ENCODE assay signal across 8 cellular contexts in the genomic region with DNA sequence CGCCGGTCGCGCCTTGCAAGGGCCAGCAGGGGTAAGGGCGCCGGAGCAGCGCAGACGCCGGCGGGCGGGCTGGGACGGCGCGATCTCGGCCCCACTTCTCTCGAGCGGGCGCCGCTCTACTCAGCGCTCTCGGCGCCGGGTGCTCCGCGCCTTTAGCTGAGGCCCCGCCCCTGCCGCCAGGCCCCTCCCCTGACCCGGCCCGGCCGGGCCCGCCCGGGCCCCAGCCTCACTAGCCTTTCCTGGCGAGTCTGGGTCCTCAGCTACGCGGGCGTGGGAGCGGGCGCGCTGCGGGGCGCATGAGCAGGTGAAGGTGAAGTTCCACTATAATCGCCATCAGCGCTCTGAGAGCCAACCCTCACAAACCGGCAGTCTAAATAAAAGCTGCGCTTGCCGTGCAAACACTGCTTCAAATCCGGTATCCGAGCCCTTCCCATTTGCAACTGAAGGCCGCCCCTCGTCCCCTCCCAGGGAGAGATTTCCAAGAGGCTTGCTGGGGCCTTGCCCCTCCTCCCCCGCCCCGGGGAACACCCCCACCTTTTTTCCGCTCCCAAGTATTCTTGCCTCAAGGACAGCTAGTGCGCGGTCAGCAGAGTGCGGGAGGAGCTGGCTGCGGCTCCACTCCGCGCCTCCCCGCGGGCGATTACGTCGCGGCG. TPM values are rescaled to one million over a fixed set of nuclear protein-coding genes. Genes with fewer than 3 reads are reported as not detected.
DNase-seq lines count a peak whose midpoint lies in the region; ATAC-seq and TF ChIP-seq lines count a peak whose summit lies in the region.

Gene RPP25, minus strand, starts transcription at position 125 of the 653 bp plus-strand sequence. CDS start 189 bp downstream, outside the sequence.

- peaks cover 45% of the 10 kb centered on the region for H3K27me3 ChIP-seq in mononuclear cell (ENCODE audit: insufficient read depth, low read length)

- peak; percentile 88 for DNase-seq in ACHN
- peak; percentile 34 for DNase-seq in NCI-H748 treated with DMSO at 0.1 percent for 48 hours (lab: John Stamatoyannopoulos, UW)
- DNase-seq in activated T-cell treated with anti-CD3 and anti-CD28 coated beads for 4 hours, result peak; percentile 69
- no peak for DNase-seq in epithelial cell of proximal tubule (ENCODE audit: low read depth)
- peak; percentile 39 to 57 for DNase-seq in stimulated activated CD8-positive, alpha-beta memory T cell treated with anti-CD3 and anti-CD28 coated beads, Interleukin-2, amount 100 ng/mL, for 1 hour (ENCODE audit: low read depth in 2 of 2)

- in situ Hi-C loops in ACHN (cut with HindIII; ENCODE audit: low pct_ligation_motif_present, low pct_unique_long_range_greater_than_20kb, low sequenced_read_pairs), result no loop called here

- H3K4me3 ChIP-seq in epithelial cell of proximal tubule (ENCODE audit: low read depth, low read length) (peak within 1 kb of the TSS; percentile 64), mononuclear cell (ENCODE audit: low read length) (peak within 1 kb of the TSS; percentile 41)

- ATAC-seq in GM18868 (IDR thresholded peaks at IDR 0.05; ENCODE audit: unreplicated experiment) (peak; percentile 79), HG03175 (IDR thresholded peaks at IDR 0.05; ENCODE audit: unreplicated experiment) (peak; percentile 66)

- no peak for TF ChIP-seq CTCF in epithelial cell of proximal tubule (conservative IDR thresholded peaks at IDR 0.05; ENCODE audit: low read depth, low read length)

- H3K9me3 ChIP-seq in mononuclear cell (ENCODE audit: low read depth, low read length), result no peaks in the 10 kb centered on the region

- H3K4me1 ChIP-seq in mononuclear cell (ENCODE audit: insufficient read depth, low read length), result peaks cover 42% of the 10 kb centered on the region

RNA-seq across cellular contexts. Expression of gene RPP25, which starts in this region (rescaled TPM):
- 6.1 and 9.0 TPM in 2 replicates for total RNA-seq in epithelial cell of proximal tubule
- 0.31 TPM for total RNA-seq in mononuclear cell
